Comparison of ENCODE assay signal across 8 cellular contexts in the genomic region with DNA sequence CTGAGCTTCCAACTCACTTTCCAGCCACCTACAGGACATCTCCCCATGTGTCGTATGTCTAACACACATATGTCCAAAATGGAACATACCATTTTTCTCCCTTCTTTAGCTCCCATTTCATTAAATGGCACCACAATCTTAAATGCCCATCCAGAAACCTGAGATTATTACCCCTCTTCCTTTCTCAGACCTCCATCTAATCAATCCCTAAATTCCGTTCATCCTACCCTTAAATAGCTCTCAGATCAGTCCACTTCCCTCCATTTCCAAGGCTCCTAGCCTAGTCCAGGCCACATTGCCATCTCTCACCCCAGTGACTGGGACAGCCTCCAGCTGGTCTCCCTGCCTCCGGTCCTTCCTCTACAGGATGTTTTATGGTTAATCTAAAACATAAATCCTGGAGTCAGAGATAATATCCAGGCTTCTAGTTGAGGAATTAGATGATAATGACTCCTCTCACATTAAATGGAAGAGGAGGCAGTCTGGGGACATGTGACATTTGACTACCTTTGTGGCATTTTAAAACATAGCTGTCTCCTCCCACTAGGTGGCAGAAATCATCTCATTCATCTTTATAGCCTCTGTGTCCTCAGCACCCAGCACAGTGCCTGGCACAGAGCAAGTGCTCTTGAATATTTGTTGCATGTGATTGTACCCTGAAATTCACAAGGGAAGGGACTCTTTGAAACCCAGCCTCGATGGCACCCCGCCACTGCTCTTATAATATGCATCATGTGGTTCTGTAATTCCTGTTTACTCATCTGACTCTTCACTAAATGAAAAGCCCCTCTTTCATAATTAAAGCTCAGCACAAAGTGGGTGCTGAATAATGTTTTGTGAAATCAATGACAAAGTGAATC.
DNase-seq lines count a peak whose midpoint lies in the region; ATAC-seq, FAIRE-seq and TF ChIP-seq lines count a peak whose summit lies in the region.

No MANE protein-coding gene starts in this region.

- DNase-seq in SIG-M5 treated with dmso at 0.1 percent for 504 hours (lab: John Stamatoyannopoulos, UW; ENCODE audit: unreplicated experiment) (peak; percentile 6), SIG-M5 (lab: John Stamatoyannopoulos, UW) (no peak), K562 (ENCODE audit: extremely low read depth in 1 of 4, low spot score in 3 of 4) (peak; percentile 58 to 62 (median 60)), midbrain (lab: John Stamatoyannopoulos, UW) (peak; percentile 39), GM03348 (ENCODE audit: low spot score) (no peak), sigmoid colon (no peak)

- in situ Hi-C loops in K562 (cut with MboI), result loop anchor here (10.0 kb wide), 1 partner anchor 197 kb away; no protein-coding TSS in a partner anchor

- no peaks in the 10 kb centered on the region for H4K20me1 ChIP-seq in KMS-11 (ENCODE audit: insufficient read depth)
- H4K20me1 ChIP-seq in K562 (replicated peaks; ENCODE audit: control insufficient read depth, insufficient read depth, low read length), result 0 out of 2 replicates have a peak, but pooled peaks cover 6% of the 10 kb centered on the region

- H2AFZ ChIP-seq in KMS-11 (ENCODE audit: low read depth), result no peak overlapping the region
- no peak overlapping the region for H2AFZ ChIP-seq in K562 (ENCODE audit: low read depth, low read length)

- H3K4me3 ChIP-seq in KMS-11 (IDR thresholded peaks at IDR 0.05; ENCODE audit: insufficient read depth, low read depth, low read length), result no peak overlapping the region
- no peak overlapping the region for H3K4me3 ChIP-seq in K562
- no peak overlapping the region for H3K4me3 ChIP-seq in sigmoid colon

- H3K79me2 ChIP-seq in KMS-11 (ENCODE audit: insufficient read depth, low read depth) (no peaks in the 10 kb centered on the region), K562 (ENCODE audit: control insufficient read depth, insufficient read depth, low read length) (no peaks in the 10 kb centered on the region)

- TF ChIP-seq POLR2A in K562 (conservative IDR thresholded peaks at IDR 0.05) (no peak), sigmoid colon (IDR thresholded peaks at IDR 0.05) (no peak)

- peak in 1 of 2 experiments; percentile 62; a peak in 2 of 4 replicates for TF ChIP-seq RAD21 in K562 (CRISPR knock-in tag; conservative IDR thresholded peaks at IDR 0.05 in 1 of 2, IDR thresholded peaks at IDR 0.05 in 1 of 2)

- H3K27ac ChIP-seq in KMS-11 (no peak overlapping the region), K562 (ENCODE audit: extremely low read depth, low read depth, low read length) (no peak overlapping the region), sigmoid colon (no peak overlapping the region)

- H3K27me3 ChIP-seq in KMS-11 (ENCODE audit: insufficient read depth, low read depth) (no peaks in the 10 kb centered on the region), K562 (ENCODE audit: control insufficient read depth in 2 of 2, insufficient read depth in 2 of 2, low read length in 2 of 2) (peaks cover 43 to 49% of the 10 kb centered on the region in 2 experiments), sigmoid colon (peaks cover 0 to 4% (median 0%) of the 10 kb centered on the region in 3 donors)

- BruUV-seq in K562 (replicated peaks; lab: Mats Ljungman, UMichigan), result no TSS peak

- 0% methylated on average over 5 of the region's 5 CpGs for WGBS in K562 (ENCODE audit: insufficient coverage, low coverage, missing lambda C conversion rate)
- WGBS in sigmoid colon, 2 donors, result 50 to 78% methylated on average over 5 of the region's 5 CpGs

- H3K4me1 ChIP-seq in KMS-11 (ENCODE audit: low read depth, poor library complexity, severe bottlenecking), result no peaks in the 10 kb centered on the region
- no peaks in the 10 kb centered on the region for H3K4me1 ChIP-seq in K562 (replicated peaks in 1 of 2; ENCODE audit: control insufficient read depth in 2 of 2, insufficient read depth in 2 of 2, low read length in 2 of 2)
- H3K4me1 ChIP-seq in sigmoid colon, result no peaks in the 10 kb centered on the region

- no peak overlapping the region for H3K9ac ChIP-seq in KMS-11
- H3K9ac ChIP-seq in K562 (ENCODE audit: insufficient read depth in 1 of 2, low read depth in 2 of 2, low read length in 2 of 2), result no peak overlapping the region

- no peak overlapping the region for H3K4me2 ChIP-seq in KMS-11
- H3K4me2 ChIP-seq in K562 (ENCODE audit: insufficient read depth, low read length), result no peak overlapping the region

- H3K9me3 ChIP-seq in K562 (replicated peaks; ENCODE audit: control insufficient read depth, insufficient read depth, low read depth, low read length) (no peaks in the 10 kb centered on the region), sigmoid colon (no peaks in the 10 kb centered on the region)

- ATAC-seq in K562, result peak; percentile 85
- no peak for ATAC-seq in GM21619 (IDR thresholded peaks at IDR 0.05; ENCODE audit: unreplicated experiment)

- TF ChIP-seq CTCF in KMS-11 (conservative IDR thresholded peaks at IDR 0.05; ENCODE audit: low read depth, low read length) (peak; percentile 77), K562 (IDR thresholded peaks at IDR 0.05 in 2 of 3, conservative IDR thresholded peaks at IDR 0.05 in 1 of 3; ENCODE audit: insufficient read depth in 2 of 3, low read depth in 1 of 3, low read length in 3 of 3) (peak; percentile 56 to 71 (median 65)), sigmoid colon (IDR thresholded peaks at IDR 0.05) (no peak)

- CTCF ChIA-PET in K562 (lab: Yijun Ruan, JAX; ENCODE audit: low intra/inter-chr PET ratio), result interaction anchor here (1.8 kb wide), 1 partner anchor 81 kb away, joined by 11 read pairs; no protein-coding TSS in a partner anchor

- POLR2A ChIA-PET in K562 (lab: Yijun Ruan, JAX), result interaction anchor here (0.6 to 1.7 kb wide), 10 partner anchors 9 to 1861 kb away, joined by 3 to 5 read pairs (median 3); no protein-coding TSS in a partner anchor

- H3K9me1 ChIP-seq in K562 (ENCODE audit: control insufficient read depth, insufficient read depth, low read length), result no peaks in the 10 kb centered on the region

- FAIRE-seq in K562 (lab: Jason Lieb, UNC), result peak; percentile 87

- TF ChIP-seq EP300 in K562 (IDR thresholded peaks at IDR 0.05; ENCODE audit: low read length), result no peak
- no peak for TF ChIP-seq EP300 in sigmoid colon (IDR thresholded peaks at IDR 0.05)

- intact Hi-C loops in K562 (cut with micrococcal nuclease) (loop anchor here (1.0 kb wide), 1 partner anchor 81 kb away; no protein-coding TSS in a partner anchor), sigmoid colon (cut with DNase I) (no loop called here)

- H3K36me3 ChIP-seq in KMS-11 (ENCODE audit: insufficient read depth), result no peaks in the 10 kb centered on the region
- no peaks in the 10 kb centered on the region for H3K36me3 ChIP-seq in K562 (ENCODE audit: control insufficient read depth, insufficient read depth, low read length)
- no peaks in the 10 kb centered on the region for H3K36me3 ChIP-seq in sigmoid colon

TF ChIP-seq in K562, 482 proteins besides CTCF, POLR2A, EP300 and RAD21 (continues in another document):
- no peak for TF ChIP-seq MBD2 (IDR thresholded peaks at IDR 0.05; ENCODE audit: borderline replicate concordance, low read depth)
- peak; percentile 28; the same call in 1 of the 2 replicates for TF ChIP-seq RB1 (IDR thresholded peaks at IDR 0.05; ENCODE audit: low read depth)
- TF ChIP-seq, protein P1, sequence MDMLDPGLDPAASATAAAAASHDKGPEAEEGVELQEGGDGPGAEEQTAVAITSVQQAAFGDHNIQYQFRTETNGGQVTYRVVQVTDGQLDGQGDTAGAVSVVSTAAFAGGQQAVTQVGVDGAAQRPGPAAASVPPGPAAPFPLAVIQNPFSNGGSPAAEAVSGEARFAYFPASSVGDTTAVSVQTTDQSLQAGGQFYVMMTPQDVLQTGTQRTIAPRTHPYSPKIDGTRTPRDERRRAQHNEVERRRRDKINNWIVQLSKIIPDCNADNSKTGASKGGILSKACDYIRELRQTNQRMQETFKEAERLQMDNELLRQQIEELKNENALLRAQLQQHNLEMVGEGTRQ (CRISPR knock-in tag; IDR thresholded peaks at IDR 0.05), result 0 out of 2 replicates have a peak, but pooled peaks have one; percentile 34
- TF ChIP-seq SMARCC2 (IDR thresholded peaks at IDR 0.05; ENCODE audit: low read depth), result no peak
- no peak for TF ChIP-seq NFYB (IDR thresholded peaks at IDR 0.05; ENCODE audit: extremely low read depth, insufficient read length)
- TF ChIP-seq, protein P2, sequence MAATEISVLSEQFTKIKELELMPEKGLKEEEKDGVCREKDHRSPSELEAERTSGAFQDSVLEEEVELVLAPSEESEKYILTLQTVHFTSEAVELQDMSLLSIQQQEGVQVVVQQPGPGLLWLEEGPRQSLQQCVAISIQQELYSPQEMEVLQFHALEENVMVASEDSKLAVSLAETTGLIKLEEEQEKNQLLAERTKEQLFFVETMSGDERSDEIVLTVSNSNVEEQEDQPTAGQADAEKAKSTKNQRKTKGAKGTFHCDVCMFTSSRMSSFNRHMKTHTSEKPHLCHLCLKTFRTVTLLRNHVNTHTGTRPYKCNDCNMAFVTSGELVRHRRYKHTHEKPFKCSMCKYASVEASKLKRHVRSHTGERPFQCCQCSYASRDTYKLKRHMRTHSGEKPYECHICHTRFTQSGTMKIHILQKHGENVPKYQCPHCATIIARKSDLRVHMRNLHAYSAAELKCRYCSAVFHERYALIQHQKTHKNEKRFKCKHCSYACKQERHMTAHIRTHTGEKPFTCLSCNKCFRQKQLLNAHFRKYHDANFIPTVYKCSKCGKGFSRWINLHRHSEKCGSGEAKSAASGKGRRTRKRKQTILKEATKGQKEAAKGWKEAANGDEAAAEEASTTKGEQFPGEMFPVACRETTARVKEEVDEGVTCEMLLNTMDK (IDR thresholded peaks at IDR 0.05; ENCODE audit: borderline replicate concordance, insufficient read depth, low read depth, low read length, poor library complexity, severe bottlenecking), result peak; percentile 40
- peak; percentile 40; the same call in 1 of the 2 replicates for TF ChIP-seq RAD51 (IDR thresholded peaks at IDR 0.05; ENCODE audit: borderline replicate concordance, low read depth)
- TF ChIP-seq, protein P3, sequence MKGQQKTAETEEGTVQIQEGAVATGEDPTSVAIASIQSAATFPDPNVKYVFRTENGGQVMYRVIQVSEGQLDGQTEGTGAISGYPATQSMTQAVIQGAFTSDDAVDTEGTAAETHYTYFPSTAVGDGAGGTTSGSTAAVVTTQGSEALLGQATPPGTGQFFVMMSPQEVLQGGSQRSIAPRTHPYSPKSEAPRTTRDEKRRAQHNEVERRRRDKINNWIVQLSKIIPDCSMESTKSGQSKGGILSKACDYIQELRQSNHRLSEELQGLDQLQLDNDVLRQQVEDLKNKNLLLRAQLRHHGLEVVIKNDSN (CRISPR knock-in tag; IDR thresholded peaks at IDR 0.05), result peak; percentile 58; the same call in 1 of the 2 replicates
- TF ChIP-seq SMAD2 (IDR thresholded peaks at IDR 0.05; ENCODE audit: low read depth, low read length), result no peak
- peak; percentile 59 for TF ChIP-seq SMC3 (conservative IDR thresholded peaks at IDR 0.05; ENCODE audit: insufficient read depth, low read depth, low read length)

Comparison
In these comparisons a context has a peak if more than half of its experiments do, and no peak if none do; other contexts are left out.
1. DNase-seq: peak in SIG-M5 treated with dmso at 0.1 percent for 504 hours (single experiment), K562 (4 of 4) and midbrain (single experiment); none in SIG-M5 (single experiment), GM03348 (single experiment) and sigmoid colon (single experiment).
2. CTCF ChIP-seq: peak in KMS-11 (single experiment) and K562 (3 of 3); none in sigmoid colon (0 of 4).